Comparison of ENCODE assay signal across 9 cellular contexts in genomic region chr2:235027558-235028214, GRCh38.
DNase-seq lines count a peak whose midpoint lies in the region; FAIRE-seq and TF ChIP-seq lines count a peak whose summit lies in the region.
"Had no signal": no experiment of that assay in that cellular context is flagged by ENCODE, and none has a peak within 500 bp of the region (broad histone marks: within the 10 kb centered on the region; RNA-seq: fewer than 3 reads in every experiment).

No MANE protein-coding gene starts in this region.

- no peaks in the 10 kb centered on the region for H3K27me3 ChIP-seq in bronchial epithelial cell (ENCODE audit: control insufficient read depth, insufficient read depth, low read length)

- peak overlapping the region; percentile 38 for H3K4me3 ChIP-seq in bronchial epithelial cell (ENCODE audit: low read depth, low read length)

- peak; percentile 96 for FAIRE-seq in bronchial epithelial cell (lab: Jason Lieb, UNC)

- peak; percentile 84 for DNase-seq in AG20443 (ENCODE audit: low spot score)
- DNase-seq in NCI-H2029 (lab: John Stamatoyannopoulos, UW): peak; percentile 65
- DNase-seq in bronchial epithelial cell (ENCODE audit: low read depth): peak; percentile 86
- DNase-seq in myocyte (ENCODE audit: low read depth): peak; percentile 77
- no peak for DNase-seq in stimulated activated CD4-positive, alpha-beta T cell treated with anti-CD3 and anti-CD28 coated beads, Interleukin-2, amount 100 ng/mL, for 48 hours
- no peak for DNase-seq in effector CD4-positive, alpha-beta T cell
- no peak for DNase-seq in stimulated activated CD4-positive, alpha-beta T cell treated with anti-CD3 and anti-CD28 coated beads, Interleukin-1b, Interleukin-23, amount 100 ng/mL, for 48 hours
- DNase-seq in GDM1 (lab: John Stamatoyannopoulos, UW): no peak
- DNase-seq: DND-41 had no signal

- peaks cover 6% of the 10 kb centered on the region for H3K36me3 ChIP-seq in bronchial epithelial cell (ENCODE audit: control insufficient read depth, insufficient read depth, low read length)

- no peak for TF ChIP-seq CTCF in bronchial epithelial cell (IDR thresholded peaks at IDR 0.05; ENCODE audit: insufficient read depth, low read length, severe bottlenecking)

Comparison
In these comparisons a context has a peak if more than half of its experiments do, and no peak if none do; other contexts are left out.
1. DNase-seq: peak in AG20443 (single experiment), NCI-H2029 (single experiment), bronchial epithelial cell (single experiment) and myocyte (single experiment); none in stimulated activated CD4-positive, alpha-beta T cell treated with anti-CD3 and anti-CD28 coated beads, Interleukin-2, amount 100 ng/mL, for 48 hours (0 of 2), effector CD4-positive, alpha-beta T cell (single experiment), stimulated activated CD4-positive, alpha-beta T cell treated with anti-CD3 and anti-CD28 coated beads, Interleukin-1b, Interleukin-23, amount 100 ng/mL, for 48 hours (single experiment) and GDM1 (single experiment).